ENCODE assay signal across 12 cellular contexts in the genomic region with DNA sequence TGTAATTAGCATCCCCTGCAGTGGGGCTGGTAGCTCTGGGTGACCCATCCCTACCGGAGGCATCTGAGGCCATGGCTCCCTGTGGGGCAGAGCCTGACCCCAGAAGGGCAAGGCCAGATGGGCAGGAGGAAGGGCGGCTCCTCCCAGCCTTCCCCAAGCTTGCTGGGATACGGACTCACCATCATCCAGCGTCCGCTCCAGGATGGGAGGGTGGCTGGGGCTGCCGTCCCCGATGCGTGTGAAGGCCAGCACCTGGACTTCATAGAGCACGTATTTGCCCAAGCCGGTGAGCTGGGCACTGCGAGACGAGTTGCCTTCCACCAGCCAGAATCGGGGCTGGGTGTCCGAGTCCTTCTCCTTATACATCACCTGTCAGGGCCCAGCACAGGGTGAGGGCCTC.
A peak's percentile ranks its signal among the peaks of the same experiment; 100 is the strongest.
DNase-seq lines count a peak whose midpoint lies in the region; ATAC-seq and TF ChIP-seq lines count a peak whose summit lies in the region.
"Had no signal": no experiment of that assay in that cellular context is flagged by ENCODE, and none has a peak within 500 bp of the region (broad histone marks: within the 10 kb centered on the region; RNA-seq: fewer than 3 reads in every experiment).

No MANE protein-coding gene starts in this region.

- TF ChIP-seq RAD21 in IMR-90 (IDR thresholded peaks at IDR 0.05; ENCODE audit: low read length): no peak

- intact Hi-C loops in IMR-90 (cut with micrococcal nuclease): no loop called here

- CTCF ChIA-PET in IMR-90 (lab: Yijun Ruan, JAX): no interaction called here

- H3K4me2 ChIP-seq in IMR-90 (ENCODE audit: low read depth, low read length) (no peak overlapping the region), osteoblast (ENCODE audit: insufficient read depth, low read length) (no peak overlapping the region)

- no peak overlapping the region for H2BK5ac ChIP-seq in IMR-90 (ENCODE audit: low read depth, low read length, poor library complexity, severe bottlenecking)

- H3K27me3 ChIP-seq in H7 (ENCODE audit: control insufficient read depth, insufficient read depth, low read length) (no peaks in the 10 kb centered on the region), IMR-90 (ENCODE audit: control insufficient read depth, insufficient read depth, low read length) (peaks cover 4% of the 10 kb centered on the region; the same call in 1 of the 2 replicates), osteoblast (ENCODE audit: insufficient read depth, low read length) (peaks cover 18% of the 10 kb centered on the region), gastroesophageal sphincter (no peaks in the 10 kb centered on the region), WERI-Rb-1 (ENCODE audit: insufficient read depth, low read depth, severe bottlenecking) (no peaks in the 10 kb centered on the region)

- H3K4me1 Mint-ChIP-seq in chondrocyte (ENCODE audit: low read depth): peaks cover 15% of the 10 kb centered on the region
- H3K4me1 Mint-ChIP-seq: B cell had no signal

- no peak overlapping the region for H2AK5ac ChIP-seq in IMR-90 (ENCODE audit: low read depth, low read length)

- H3K4me3 ChIP-seq in H7 (ENCODE audit: insufficient read depth, low read depth, low read length) (no peak overlapping the region), IMR-90 (ENCODE audit: insufficient read depth, low read depth, low read length) (no peak overlapping the region), osteoblast (ENCODE audit: insufficient read depth, low read length) (no peak overlapping the region), gastroesophageal sphincter (no peak overlapping the region), WERI-Rb-1 (ENCODE audit: low read depth, low read length) (no peak overlapping the region)

- no TSS peak for BruUV-seq in IMR-90 (replicated peaks; lab: Mats Ljungman, UMichigan)

- 98% methylated on average over 7 of the region's 14 CpGs; no CpG with 5 or more reads in 1 of the 2 experiments for WGBS in IMR-90 (ENCODE audit: extremely low coverage in 2 of 2, insufficient read length in 1 of 2), 2 experiments
- WGBS in gastroesophageal sphincter (ENCODE audit: low coverage in 1 of 2), 2 donors: 84% methylated on average over 6 of the region's 14 CpGs; no CpG with 5 or more reads in 1 of the 2 donors

- TF ChIP-seq CTCF in IMR-90 (conservative IDR thresholded peaks at IDR 0.05; ENCODE audit: low read depth, low read length) (no peak), chondrocyte (IDR thresholded peaks at IDR 0.05) (no peak), osteoblast (IDR thresholded peaks at IDR 0.05; ENCODE audit: extremely low read depth, low read depth, low read length) (no peak), gastroesophageal sphincter (IDR thresholded peaks at IDR 0.05) (no peak), WERI-Rb-1 (IDR thresholded peaks at IDR 0.05; ENCODE audit: low read depth, low read length) (no peak)

- no peak for ATAC-seq in IMR-90 (ENCODE audit: low read depth)
- no peak for ATAC-seq in gastroesophageal sphincter

- no peak overlapping the region for H2BK20ac ChIP-seq in IMR-90 (ENCODE audit: low read depth, low read length)

- no peak overlapping the region for H3K18ac ChIP-seq in IMR-90 (ENCODE audit: low read depth, low read length)

- no peak overlapping the region for H3K27ac ChIP-seq in IMR-90 (ENCODE audit: insufficient read depth, low read length)
- no peak overlapping the region for H3K27ac ChIP-seq in osteoblast (ENCODE audit: low read depth, low read length)
- H3K27ac ChIP-seq in gastroesophageal sphincter: no peak overlapping the region
- no peak overlapping the region for H3K27ac ChIP-seq in WERI-Rb-1
- H3K27ac ChIP-seq: HL-60 had no signal

- H3K4me3 Mint-ChIP-seq in chondrocyte (ENCODE audit: unreplicated experiment): no peak overlapping the region
- H3K4me3 Mint-ChIP-seq: B cell; CD4-positive, alpha-beta T cell had no signal

- peak overlapping the region; percentile 43 for H2AFZ ChIP-seq in IMR-90 (replicated peaks; ENCODE audit: low read length, poor library complexity)
- H2AFZ ChIP-seq in osteoblast (ENCODE audit: low read length): no peak overlapping the region

- no peaks in the 10 kb centered on the region for H3K79me2 ChIP-seq in osteoblast (ENCODE audit: insufficient read depth, low read length)

- H3K9me1 ChIP-seq in IMR-90 (ENCODE audit: insufficient read depth, low read length): no peaks in the 10 kb centered on the region

- no peak overlapping the region for H4K91ac ChIP-seq in IMR-90 (ENCODE audit: insufficient read depth, low read depth, low read length)

- dilution Hi-C loops in IMR-90 (cut with HindIII; ENCODE audit: low sequenced_read_pairs, unreplicated experiment): no loop called here

- POLR2A ChIA-PET in IMR-90 (lab: Charles Lee; ENCODE audit: unreplicated experiment): no interaction called here

- no peaks in the 10 kb centered on the region for H3K27me3 Mint-ChIP-seq in chondrocyte (ENCODE audit: low read depth)
- H3K27me3 Mint-ChIP-seq: B cell; CD4-positive, alpha-beta T cell had no signal

- in situ Hi-C loops in IMR-90 (cut with MboI; ENCODE audit: low sequenced_read_pairs): no loop called here

- DNase-seq in H7 (peak; percentile 32), IMR-90 (no peak), chondrocyte (ENCODE audit: low spot score) (peak; percentile 60), osteoblast (ENCODE audit: insufficient read length, low spot score, missing footprints) (peak; percentile 74), WERI-Rb-1 (no peak), NCI-H2107 (lab: John Stamatoyannopoulos, UW) (no peak)
- DNase-seq: C1 segment of cervical spinal cord; CD4-positive, alpha-beta T cell; DMS 273 treated with DMSO at 0.1 percent for 48 hours had no signal

- H2AK9ac ChIP-seq in IMR-90 (replicated peaks; ENCODE audit: low read depth, low read length, poor library complexity): peak overlapping the region; percentile 28

- no peak overlapping the region for H3K27ac Mint-ChIP-seq in chondrocyte (ENCODE audit: unreplicated experiment)
- H3K27ac Mint-ChIP-seq: B cell; CD4-positive, alpha-beta T cell had no signal

- H3K4me1 ChIP-seq in IMR-90 (ENCODE audit: control insufficient read depth, insufficient read depth, low read length) (no peaks in the 10 kb centered on the region), osteoblast (ENCODE audit: insufficient read depth, low read length) (peaks cover 5% of the 10 kb centered on the region), gastroesophageal sphincter (no peaks in the 10 kb centered on the region)

- no peaks in the 10 kb centered on the region for H3K9me3 Mint-ChIP-seq in chondrocyte (ENCODE audit: low read depth)
- H3K9me3 Mint-ChIP-seq: CD4-positive, alpha-beta T cell had no signal

- H3K36me3 ChIP-seq in H7 (replicated peaks; ENCODE audit: control insufficient read depth, insufficient read depth, low read length) (no peaks in the 10 kb centered on the region), IMR-90 (ENCODE audit: control insufficient read depth, insufficient read depth, low read length) (no peaks in the 10 kb centered on the region), osteoblast (ENCODE audit: insufficient read depth, low read length) (no peaks in the 10 kb centered on the region), gastroesophageal sphincter (no peaks in the 10 kb centered on the region), WERI-Rb-1 (peaks cover 60% of the 10 kb centered on the region)

- H3K14ac ChIP-seq in IMR-90 (replicated peaks; ENCODE audit: low read depth, low read length): no peak overlapping the region

- H3K9me3 ChIP-seq in IMR-90 (ENCODE audit: control insufficient read depth, insufficient read depth, low read length) (no peaks in the 10 kb centered on the region), osteoblast (ENCODE audit: low read depth, low read length) (no peaks in the 10 kb centered on the region), gastroesophageal sphincter (no peaks in the 10 kb centered on the region), WERI-Rb-1 (ENCODE audit: severe bottlenecking) (no peaks in the 10 kb centered on the region)

- H4K20me1 ChIP-seq in IMR-90 (ENCODE audit: insufficient read depth, low read length) (no peaks in the 10 kb centered on the region), osteoblast (ENCODE audit: insufficient read depth, low read length) (no peaks in the 10 kb centered on the region)

- H3K79me1 ChIP-seq in IMR-90 (ENCODE audit: low read depth in 1 of 2, low read length in 2 of 2): no peaks in the 10 kb centered on the region

- H3K4ac ChIP-seq in IMR-90 (ENCODE audit: low read depth, low read length): no peak overlapping the region

- no peak overlapping the region for H4K5ac ChIP-seq in IMR-90 (ENCODE audit: low read depth, low read length)

- no peak overlapping the region for H2BK15ac ChIP-seq in IMR-90 (ENCODE audit: low read depth, low read length)

- no peak overlapping the region for H2BK120ac ChIP-seq in IMR-90 (ENCODE audit: low read depth, low read length)

- H3K56ac ChIP-seq in IMR-90 (ENCODE audit: extremely low read depth, insufficient read depth, low read length): no peak overlapping the region

- TF ChIP-seq EP300 in gastroesophageal sphincter (IDR thresholded peaks at IDR 0.05): no peak

- no peak overlapping the region for H3K9ac ChIP-seq in IMR-90 (ENCODE audit: low read depth, low read length)

- TF ChIP-seq POLR2A in IMR-90 (IDR thresholded peaks at IDR 0.05; ENCODE audit: low read depth, low read length): no peak
- no peak for TF ChIP-seq POLR2A in gastroesophageal sphincter (IDR thresholded peaks at IDR 0.05)

- H3K23ac ChIP-seq in IMR-90 (ENCODE audit: low read depth, low read length): no peak overlapping the region

- peaks cover 7% of the 10 kb centered on the region for H3K36me3 Mint-ChIP-seq in chondrocyte (ENCODE audit: low read depth)

- no peak overlapping the region for H4K8ac ChIP-seq in IMR-90 (ENCODE audit: low read depth in 2 of 2, low read length in 2 of 2)

TF ChIP-seq in IMR-90, 13 proteins besides CTCF, POLR2A, EP300 and RAD21 (continues in another document):
- TF ChIP-seq BHLHE40 (IDR thresholded peaks at IDR 0.05; ENCODE audit: low read depth, low read length): no peak
- TF ChIP-seq MXI1 (IDR thresholded peaks at IDR 0.05; ENCODE audit: borderline replicate concordance, low read depth, low read length): no peak
- no peak for TF ChIP-seq MAZ (IDR thresholded peaks at IDR 0.05; ENCODE audit: borderline replicate concordance, low read depth, low read length)
- TF ChIP-seq, protein P1, sequence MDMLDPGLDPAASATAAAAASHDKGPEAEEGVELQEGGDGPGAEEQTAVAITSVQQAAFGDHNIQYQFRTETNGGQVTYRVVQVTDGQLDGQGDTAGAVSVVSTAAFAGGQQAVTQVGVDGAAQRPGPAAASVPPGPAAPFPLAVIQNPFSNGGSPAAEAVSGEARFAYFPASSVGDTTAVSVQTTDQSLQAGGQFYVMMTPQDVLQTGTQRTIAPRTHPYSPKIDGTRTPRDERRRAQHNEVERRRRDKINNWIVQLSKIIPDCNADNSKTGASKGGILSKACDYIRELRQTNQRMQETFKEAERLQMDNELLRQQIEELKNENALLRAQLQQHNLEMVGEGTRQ (IDR thresholded peaks at IDR 0.05; ENCODE audit: low read depth, low read length): no peak
- no peak for TF ChIP-seq FOS (IDR thresholded peaks at IDR 0.05; ENCODE audit: low read depth, low read length)
- TF ChIP-seq CHD1 (IDR thresholded peaks at IDR 0.05; ENCODE audit: low read depth, low read length): no peak
- no peak for TF ChIP-seq RCOR1 (IDR thresholded peaks at IDR 0.05; ENCODE audit: insufficient replicate concordance, low read length)
- no peak for TF ChIP-seq MAFK (IDR thresholded peaks at IDR 0.05; ENCODE audit: low read depth, low read length)
- no peak for TF ChIP-seq SMC3 (IDR thresholded peaks at IDR 0.05; ENCODE audit: low read depth, low read length)

Comparison
In these comparisons a context has a peak if more than half of its experiments do, and no peak if none do; other contexts are left out.
1. DNase-seq: peak in H7 (single experiment), chondrocyte (single experiment) and osteoblast (single experiment); none in IMR-90 (single experiment), WERI-Rb-1 (single experiment) and NCI-H2107 (single experiment).